In the genomic region with DNA sequence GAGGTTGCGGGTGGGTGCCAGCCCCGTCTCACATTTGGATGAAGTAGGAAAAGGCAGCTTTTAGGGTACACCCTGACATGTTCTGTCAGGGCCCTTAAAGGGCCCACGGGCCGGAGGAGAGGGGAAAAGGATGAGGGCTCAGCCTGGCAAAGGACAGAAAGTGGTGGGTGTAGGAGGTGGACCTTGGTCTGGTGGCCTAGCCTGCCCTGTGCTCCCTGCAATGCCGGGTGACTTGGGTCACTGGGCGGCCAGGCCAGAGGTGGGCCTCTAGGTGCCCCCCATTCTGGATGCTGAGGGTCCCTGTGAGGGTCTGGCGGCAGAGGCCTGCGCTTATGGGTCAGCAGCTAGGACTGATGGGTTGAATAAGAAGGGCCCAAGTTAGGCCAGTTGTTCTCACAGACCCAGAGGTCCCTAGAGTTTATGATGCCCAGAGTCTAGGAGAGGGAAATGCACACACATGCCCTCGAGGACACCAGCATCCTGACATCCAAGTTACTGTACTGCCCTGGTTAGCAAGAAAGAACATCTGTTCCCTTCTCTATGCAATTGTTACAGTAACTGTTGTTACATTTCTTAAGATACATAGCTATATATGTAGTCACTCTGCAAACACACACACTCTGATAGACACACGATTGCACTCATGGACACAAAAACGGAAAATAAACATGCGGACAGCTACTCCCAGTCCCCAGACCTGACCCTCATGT, we compare ENCODE assay signal across 8 cellular contexts. TPM values are rescaled to one million over a fixed set of nuclear protein-coding genes. Genes with fewer than 3 reads are reported as not detected.
A peak's percentile ranks its signal among the peaks of the same experiment; 100 is the strongest.
DNase-seq lines count a peak whose midpoint lies in the region; ATAC-seq and TF ChIP-seq lines count a peak whose summit lies in the region.

No MANE protein-coding gene starts in this region.

- CTCF ChIA-PET in activated CD4-positive, alpha-beta T cell treated with anti-CD3 and anti-CD28 coated beads for 36 hours (lab: Charles Lee), result interaction anchor here (0.5 to 7.6 kb wide), 10 partner anchors 7 to 53 kb away, joined by 3 to 63 read pairs (median 3); a partner anchor contains a TSS

- H3K4me1 ChIP-seq in adrenal gland (replicated peaks in 1 of 2) (peaks cover 17 to 20% of the 10 kb centered on the region in 2 donors), left lung (peaks cover 5 to 37% of the 10 kb centered on the region in 2 donors)

- H3K4me3 Mint-ChIP-seq in activated CD4-positive, alpha-beta T cell treated with anti-CD3 and anti-CD28 coated beads for 36 hours, result peak overlapping the region; percentile 88

- ATAC-seq in activated CD4-positive, alpha-beta T cell treated with anti-CD3 and anti-CD28 coated beads for 36 hours, result no peak
- ATAC-seq in left lung (no peak), HG02678 (IDR thresholded peaks at IDR 0.05; ENCODE audit: unreplicated experiment) (no peak), HG02981 (IDR thresholded peaks at IDR 0.05; ENCODE audit: unreplicated experiment) (no peak)

- no peak for TF ChIP-seq POLR2A in adrenal gland (IDR thresholded peaks at IDR 0.05)

- H3K27me3 Mint-ChIP-seq in activated CD4-positive, alpha-beta T cell treated with anti-CD3 and anti-CD28 coated beads for 36 hours, result no peaks in the 10 kb centered on the region

- TF ChIP-seq CTCF in adrenal gland (IDR thresholded peaks at IDR 0.05), result no peak
- no peak for TF ChIP-seq CTCF in left lung (IDR thresholded peaks at IDR 0.05)

- H3K4me3 ChIP-seq in adrenal gland (peak overlapping the region in 2 of 4 donors; percentile 77 to 82), left lung (peak overlapping the region; percentile 61 to 85)

- DNase-seq in activated CD4-positive, alpha-beta T cell treated with anti-CD3 and anti-CD28 coated beads for 36 hours, result no peak
- DNase-seq in activated CD4-positive, alpha-beta T cell treated with anti-CD3 and anti-CD28 coated beads, Interleukin-2, amount 50 U/mL, for 1 hour, result no peak
- peak in 1 of 7 donors; percentile 56 for DNase-seq in adrenal gland
- DNase-seq in left lung, result peak in 1 of 2 donors; percentile 59
- DNase-seq in NCI-H524 (lab: John Stamatoyannopoulos, UW), result no peak

- intact Hi-C loops in activated CD4-positive, alpha-beta T cell treated with anti-CD3 and anti-CD28 coated beads for 36 hours (cut with DNase I, micrococcal nuclease), result no loop called here
- intact Hi-C loops in adrenal gland (cut with DNase I) (no loop called here), left lung (cut with DNase I) (no loop called here)

- H3K9me3 ChIP-seq in adrenal gland (replicated peaks in 1 of 3), result no peaks in the 10 kb centered on the region
- no peaks in the 10 kb centered on the region for H3K9me3 ChIP-seq in left lung

- WGBS in adrenal gland, 4 donors, result 51 to 56% (median 53%) methylated on average over 10 to 12 of the region's 12 CpGs

- no peaks in the 10 kb centered on the region for H3K36me3 ChIP-seq in adrenal gland (replicated peaks in 1 of 2)
- no peaks in the 10 kb centered on the region for H3K36me3 ChIP-seq in left lung

- H3K9me3 Mint-ChIP-seq in activated CD4-positive, alpha-beta T cell treated with anti-CD3 and anti-CD28 coated beads for 36 hours (ENCODE audit: low read depth), result no peaks in the 10 kb centered on the region

- H3K27me3 ChIP-seq in adrenal gland (no peaks in the 10 kb centered on the region), left lung (no peaks in the 10 kb centered on the region)

- H3K27ac Mint-ChIP-seq in activated CD4-positive, alpha-beta T cell treated with anti-CD3 and anti-CD28 coated beads for 36 hours, result peak overlapping the region; percentile 90

- peak overlapping the region in 3 of 5 donors; percentile 87 to 94 (median 93) for H3K27ac ChIP-seq in adrenal gland
- H3K27ac ChIP-seq in left lung, result peak overlapping the region; percentile 91 to 94
- H3K27ac ChIP-seq in temporal lobe (ENCODE audit: low read depth, low read length), result peak overlapping the region; percentile 93

- POLR2A ChIA-PET in activated CD4-positive, alpha-beta T cell treated with anti-CD3 and anti-CD28 coated beads for 36 hours (lab: Charles Lee), result interaction anchor here (1.0 to 1.6 kb wide), 6 partner anchors 11 to 68 kb away, joined by 3 to 15 read pairs (median 4); a partner anchor contains a TSS

- peaks cover 27% of the 10 kb centered on the region for H3K4me1 Mint-ChIP-seq in activated CD4-positive, alpha-beta T cell treated with anti-CD3 and anti-CD28 coated beads for 36 hours

- H3K36me3 Mint-ChIP-seq in activated CD4-positive, alpha-beta T cell treated with anti-CD3 and anti-CD28 coated beads for 36 hours (ENCODE audit: low read depth), result peaks cover 14% of the 10 kb centered on the region

RNA-seq across cellular contexts. Expression of a gene that starts 12.5 kb away (rescaled TPM):
- total RNA-seq in activated CD4-positive, alpha-beta T cell treated with anti-CD3 and anti-CD28 coated beads for 36 hours, result 1 to 10 TPM; 1.4 to 1.6 TPM
- total RNA-seq in adrenal gland, result 1 to 10 TPM in 7 of 8 donors, under 1 TPM in 1; 0.78 to 6.3 (median 4.4) TPM
- 1 to 10 TPM; 2.1 to 5.3 (median 3.4) TPM for polyA plus RNA-seq in adrenal gland
- total RNA-seq in left lung, result 1 to 10 TPM; 4.3 to 5.7 TPM
- total RNA-seq in temporal lobe, result 1.7 TPM

RNA-seq across cellular contexts. Expression of a gene that starts 30.6 kb away (rescaled TPM):
- total RNA-seq in activated CD4-positive, alpha-beta T cell treated with anti-CD3 and anti-CD28 coated beads for 36 hours, result 10 to 100 TPM; 27.0 to 30.7 TPM
- total RNA-seq in adrenal gland (10 to 100 TPM; 15.6 to 41.6 (median 19.6) TPM), left lung (10 to 100 TPM; 24.2 to 24.5 TPM), temporal lobe (10.3 TPM)
- polyA plus RNA-seq in adrenal gland, result 10 to 100 TPM; 13.3 to 56.2 (median 28.1) TPM

RNA-seq across cellular contexts. Expression of a gene that starts 45.1 kb away (rescaled TPM):
- not detected for total RNA-seq in activated CD4-positive, alpha-beta T cell treated with anti-CD3 and anti-CD28 coated beads for 36 hours
- total RNA-seq in adrenal gland, result not detected
- polyA plus RNA-seq in adrenal gland, result not detected
- total RNA-seq in left lung, result not detected
- not detected for total RNA-seq in temporal lobe

RNA-seq across cellular contexts. Expression of a gene that starts 51.2 kb away (rescaled TPM):
- total RNA-seq in activated CD4-positive, alpha-beta T cell treated with anti-CD3 and anti-CD28 coated beads for 36 hours, result 1,000 to 10,000 TPM; 2,724 to 3,901 TPM
- total RNA-seq in adrenal gland, result 1,000 to 10,000 TPM; 1,373 to 3,641 (median 2,189) TPM
- 1,000 to 10,000 TPM; 1,252 to 2,399 (median 1,718) TPM for polyA plus RNA-seq in adrenal gland
- 1,000 to 10,000 TPM; 1,244 to 1,308 TPM for total RNA-seq in left lung
- 1,272 TPM for total RNA-seq in temporal lobe
